ENCODE assay signal across 17 cellular contexts in genomic region chr12:62533755-62534107, GRCh38.
DNase-seq lines count a peak whose midpoint lies in the region; ATAC-seq, FAIRE-seq and TF ChIP-seq lines count a peak whose summit lies in the region.
"Had no signal": no experiment of that assay in that cellular context is flagged by ENCODE, and none has a peak within 500 bp of the region (broad histone marks: within the 10 kb centered on the region; RNA-seq: fewer than 3 reads in every experiment).

No MANE protein-coding gene starts in this region.

- intact Hi-C loops in HepG2 (cut with micrococcal nuclease; ENCODE audit: unreplicated experiment) (no loop called here), upper lobe of right lung (cut with DNase I) (no loop called here)
- intact Hi-C loops in activated CD4-positive, alpha-beta memory T cell treated with anti-CD3 and anti-CD28 coated beads for 36 hours (cut with micrococcal nuclease): no loop called here

- peaks cover 4% of the 10 kb centered on the region for H3K4me1 Mint-ChIP-seq in activated CD4-positive, alpha-beta memory T cell treated with anti-CD3 and anti-CD28 coated beads for 36 hours (ENCODE audit: low read depth)
- H3K4me1 Mint-ChIP-seq: activated B cell treated with CpG ODN at 0.5 μM for 24 hours; naive thymus-derived CD8-positive, alpha-beta T cell had no signal

- no TSS peak for BruUV-seq in HepG2 (replicated peaks; lab: Mats Ljungman, UMichigan)

- H3K36me3 Mint-ChIP-seq in activated CD4-positive, alpha-beta memory T cell treated with anti-CD3 and anti-CD28 coated beads for 36 hours: peaks cover 26% of the 10 kb centered on the region

- H3K4me3 ChIP-seq in liver (ENCODE audit: low read depth in 1 of 3, low read length in 3 of 3) (peak overlapping the region in 1 of 3 donors; percentile 8), HepG2 (replicated peaks in 1 of 3; ENCODE audit: insufficient read depth in 1 of 3, low read depth in 2 of 3, low read length in 3 of 3) (no peak overlapping the region), upper lobe of right lung (no peak overlapping the region)
- H3K4me3 ChIP-seq: lower lobe of right lung had no signal

- H2AFZ ChIP-seq in HepG2 (ENCODE audit: low read length): no peak overlapping the region

- CTCF ChIA-PET in HepG2 (lab: Yijun Ruan, JAX; ENCODE audit: low intra/inter-chr PET ratio, low total read pairs): no interaction called here
- CTCF ChIA-PET in activated CD4-positive, alpha-beta memory T cell treated with anti-CD3 and anti-CD28 coated beads for 36 hours (lab: Charles Lee): no interaction called here

- in situ Hi-C loops in HepG2 (cut with HindIII; ENCODE audit: extremely low pct_ligation_motif_present, low pct_unique_long_range_greater_than_20kb): no loop called here

- no peak for FAIRE-seq in HepG2 (lab: Jason Lieb, UNC)
- FAIRE-seq: urothelium cell line had no signal

- POLR2A ChIA-PET in HepG2 (lab: Yijun Ruan, JAX): no interaction called here
- POLR2A ChIA-PET in activated CD4-positive, alpha-beta memory T cell treated with anti-CD3 and anti-CD28 coated beads for 36 hours (lab: Charles Lee): no interaction called here

- H3K27me3 ChIP-seq in liver (ENCODE audit: control insufficient read depth in 4 of 4, insufficient read depth in 4 of 4, low read length in 3 of 4): no peaks in the 10 kb centered on the region
- no peaks in the 10 kb centered on the region for H3K27me3 ChIP-seq in HepG2 (ENCODE audit: control insufficient read depth in 1 of 2, insufficient read depth in 2 of 2, low read length in 2 of 2)
- H3K27me3 ChIP-seq in upper lobe of right lung: no peaks in the 10 kb centered on the region

- no peak overlapping the region for H3K27ac Mint-ChIP-seq in activated CD4-positive, alpha-beta memory T cell treated with anti-CD3 and anti-CD28 coated beads for 36 hours
- H3K27ac Mint-ChIP-seq: activated B cell treated with CpG ODN at 0.5 μM for 24 hours; naive thymus-derived CD8-positive, alpha-beta T cell; T-helper 1 cell treated with Interleukin-12 subunit alpha and Interleukin-12 subunit beta and Interleukin-4 antibody, amounts not matched to agents 30 μg/mL and 1 μg/mL, for 36 hours had no signal

- no peak overlapping the region for H3K4me2 ChIP-seq in HepG2 (ENCODE audit: low read depth, low read length)

- no peak for ATAC-seq in HepG2
- ATAC-seq in HG03469 (IDR thresholded peaks at IDR 0.05; ENCODE audit: unreplicated experiment): peak; percentile 68
- peak; percentile 31 for ATAC-seq in upper lobe of right lung
- ATAC-seq: naive thymus-derived CD8-positive, alpha-beta T cell had no signal

- H3K9ac ChIP-seq in liver (ENCODE audit: low read depth in 1 of 2, low read length in 2 of 2): peak overlapping the region; percentile 5 to 65
- H3K9ac ChIP-seq in HepG2 (ENCODE audit: insufficient read depth, low read depth, low read length): no peak overlapping the region

- 41% methylated on average over 2 of the region's 2 CpGs for WGBS in liver
- WGBS in HepG2 (ENCODE audit: low lambda C conversion rate): 97% methylated on average over 2 of the region's 2 CpGs

- H3K4me1 ChIP-seq in liver (ENCODE audit: control insufficient read depth in 4 of 4, insufficient read depth in 4 of 4, low read length in 3 of 4) (peaks cover 0 to 34% (median 21%) of the 10 kb centered on the region in 4 donors), HepG2 (ENCODE audit: insufficient read depth, low read length) (peaks cover 15% of the 10 kb centered on the region), upper lobe of right lung (no peaks in the 10 kb centered on the region)
- H3K4me1 ChIP-seq: lower lobe of right lung had no signal

- peak; percentile 20 for TF ChIP-seq CTCF in liver (IDR thresholded peaks at IDR 0.05; ENCODE audit: low read depth, low read length, missing input control)
- TF ChIP-seq CTCF in HepG2 (CRISPR knock-in tag; IDR thresholded peaks at IDR 0.05): no peak
- no peak for TF ChIP-seq CTCF in upper lobe of right lung (IDR thresholded peaks at IDR 0.05)

- no peaks in the 10 kb centered on the region for H3K9me3 Mint-ChIP-seq in activated CD4-positive, alpha-beta memory T cell treated with anti-CD3 and anti-CD28 coated beads for 36 hours
- H3K9me3 Mint-ChIP-seq: activated B cell treated with CpG ODN at 0.5 μM for 24 hours; naive thymus-derived CD8-positive, alpha-beta T cell; T-helper 1 cell treated with Interleukin-12 subunit alpha and Interleukin-12 subunit beta and Interleukin-4 antibody, amounts not matched to agents 30 μg/mL and 1 μg/mL, for 36 hours had no signal

- H3K27me3 Mint-ChIP-seq in activated CD4-positive, alpha-beta memory T cell treated with anti-CD3 and anti-CD28 coated beads for 36 hours: no peaks in the 10 kb centered on the region
- H3K27me3 Mint-ChIP-seq: activated B cell treated with CpG ODN at 0.5 μM for 24 hours; naive thymus-derived CD8-positive, alpha-beta T cell had no signal

- H3K79me2 ChIP-seq in HepG2 (ENCODE audit: insufficient read depth, low read length): no peaks in the 10 kb centered on the region

- no peak for TF ChIP-seq EP300 in HepG2 (IDR thresholded peaks at IDR 0.05; ENCODE audit: low read depth in 2 of 2, low read length in 2 of 2)
- TF ChIP-seq EP300 in HepG2 (CRISPR knock-in tag; IDR thresholded peaks at IDR 0.05; ENCODE audit: borderline replicate concordance): no peak

- no peak overlapping the region for H3K4me3 Mint-ChIP-seq in activated CD4-positive, alpha-beta memory T cell treated with anti-CD3 and anti-CD28 coated beads for 36 hours
- H3K4me3 Mint-ChIP-seq: activated B cell treated with CpG ODN at 0.5 μM for 24 hours; naive thymus-derived CD8-positive, alpha-beta T cell; T-helper 1 cell treated with Interleukin-12 subunit alpha and Interleukin-12 subunit beta and Interleukin-4 antibody, amounts not matched to agents 30 μg/mL and 1 μg/mL, for 36 hours had no signal

- TF ChIP-seq POLR2A in HepG2 (IDR thresholded peaks at IDR 0.05; ENCODE audit: insufficient read depth in 1 of 2, low read depth in 2 of 2, low read length in 2 of 2): no peak

- H3K36me3 ChIP-seq in liver (ENCODE audit: control insufficient read depth in 4 of 4, insufficient read depth in 3 of 4, low read depth in 1 of 4, low read length in 3 of 4) (peaks cover 2 to 9% (median 5%) of the 10 kb centered on the region in 4 donors), HepG2 (replicated peaks in 1 of 2; ENCODE audit: control insufficient read depth in 1 of 2, insufficient read depth in 2 of 2, low read length in 2 of 2) (peaks cover 2 to 27% of the 10 kb centered on the region in 2 experiments; a peak in 3 of 5 replicates), upper lobe of right lung (peaks cover 47% of the 10 kb centered on the region)

- no peaks in the 10 kb centered on the region for H4K20me1 ChIP-seq in HepG2 (ENCODE audit: insufficient read depth, low read length)

- no peak for DNase-seq in HepG2 (ENCODE audit: low spot score)
- peak; percentile 65 for DNase-seq in fibroblast of peridontal ligament (ENCODE audit: extremely low read depth)
- no peak for DNase-seq in upper lobe of right lung
- no peak for DNase-seq in activated CD4-positive, alpha-beta memory T cell treated with anti-CD3 and anti-CD28 coated beads for 36 hours
- no peak for DNase-seq in EL
- no peak for DNase-seq in NK-92 treated with Interleukin-12 subunit alpha and Interleukin-12 subunit beta, amount 100 ng/mL, for 24 hours (lab: John Stamatoyannopoulos, UW)
- DNase-seq: activated B cell treated with CpG ODN at 0.5 μM for 24 hours; foreskin melanocyte; lower lobe of right lung; naive thymus-derived CD8-positive, alpha-beta T cell; NCI-H1694; SHP77 treated with DMSO at 0.1 percent for 48 hours; stimulated activated naive CD4-positive, alpha-beta T cell had no signal

- H3K9me3 ChIP-seq in liver (ENCODE audit: control insufficient read depth in 4 of 4, low read length in 3 of 4) (no peaks in the 10 kb centered on the region), HepG2 (ENCODE audit: low read length) (no peaks in the 10 kb centered on the region), upper lobe of right lung (no peaks in the 10 kb centered on the region)
- H3K9me3 ChIP-seq: lower lobe of right lung had no signal

- peak; percentile 21 to 53 for TF ChIP-seq RAD21 in liver (IDR thresholded peaks at IDR 0.05)
- no peak for TF ChIP-seq RAD21 in HepG2 (CRISPR knock-in tag; IDR thresholded peaks at IDR 0.05)

- H3K27ac ChIP-seq in liver (ENCODE audit: low read depth in 1 of 2, low read length in 2 of 2) (peak overlapping the region; percentile 80 to 88), HepG2 (ENCODE audit: extremely low read length, insufficient read depth, low read length) (no peak overlapping the region), upper lobe of right lung (no peak overlapping the region)
- H3K27ac ChIP-seq: lower lobe of right lung had no signal

TF ChIP-seq in liver, 16 proteins besides CTCF, POLR2A, EP300 and RAD21 (continues in another document):
- TF ChIP-seq GABPA (IDR thresholded peaks at IDR 0.05 in 1 of 2, conservative IDR thresholded peaks at IDR 0.05 in 1 of 2) (no peak), TAF1 (conservative IDR thresholded peaks at IDR 0.05) (peak; percentile 62), FOXA2 (IDR thresholded peaks at IDR 0.05) (peak; percentile 88), RXRA (IDR thresholded peaks at IDR 0.05) (peak; percentile 63 to 64), JUND (IDR thresholded peaks at IDR 0.05) (peak in 1 of 2 donors; percentile 68)

Comparison
In these comparisons a context has a peak if more than half of its experiments do, and no peak if none do; other contexts are left out.
1. H3K27ac ChIP-seq: peak in liver (2 of 2); none in HepG2 (single experiment) and upper lobe of right lung (single experiment).